ENCODE assay signal across 25 cellular contexts in genomic region chr6:159819098-159819497, GRCh38. TPM values are rescaled to one million over a fixed set of nuclear protein-coding genes. Genes with fewer than 3 reads are reported as not detected.
A peak's percentile ranks its signal among the peaks of the same experiment; 100 is the strongest.
DNase-seq lines count a peak whose midpoint lies in the region; ATAC-seq and TF ChIP-seq lines count a peak whose summit lies in the region.
"Had no signal": no experiment of that assay in that cellular context is flagged by ENCODE, and none has a peak within 500 bp of the region (broad histone marks: within the 10 kb centered on the region; RNA-seq: fewer than 3 reads in every experiment).

No MANE protein-coding gene starts in this region.

- WGBS in gastroesophageal sphincter (ENCODE audit: low coverage in 1 of 2), 2 donors = no CpG with 5 or more reads among the region's 16 CpGs

- no peak for TF ChIP-seq EP300 in gastroesophageal sphincter (IDR thresholded peaks at IDR 0.05)

- CTCF ChIA-PET in activated CD8-positive, alpha-beta memory T cell treated with anti-CD3 and anti-CD28 coated beads, Interleukin-2, amount 10 ng/mL, durations not matched to agents 7 days and 5 days (lab: Charles Lee) = interaction anchor here (0.8 to 2.2 kb wide), 2 partner anchors 10 to 28 kb away, joined by 3 to 7 read pairs; no protein-coding TSS in a partner anchor
- CTCF ChIA-PET in CD8-positive, alpha-beta T cell (lab: Charles Lee) = no interaction called here

- peak overlapping the region; percentile 54 for H3K4me3 Mint-ChIP-seq in activated CD8-positive, alpha-beta memory T cell treated with anti-CD3 and anti-CD28 coated beads, Interleukin-2, amount 10 ng/mL, durations not matched to agents 7 days and 5 days
- peak overlapping the region; percentile 84 for H3K4me3 Mint-ChIP-seq in CD8-positive, alpha-beta T cell
- peak overlapping the region; percentile 50 for H3K4me3 Mint-ChIP-seq in activated T-helper 2 cell treated with anti-CD3 and anti-CD28 coated beads, Interferon-gamma antibody, Interleukin-2, Interleukin-4, amounts not matched to agents 10 μg/mL and 5 μg/mL and 100 μg/mL, durations not matched to agents 14 hours and 24 hours and 36 hours (ENCODE audit: low read depth)
- H3K4me3 Mint-ChIP-seq in nephron progenitor cell = no peak overlapping the region
- H3K4me3 Mint-ChIP-seq: type B pancreatic cell had no signal

- no peaks in the 10 kb centered on the region for H3K36me3 ChIP-seq in CD8-positive, alpha-beta T cell (ENCODE audit: insufficient read depth, low read length)
- H3K36me3 ChIP-seq in gastroesophageal sphincter = peaks cover 0 to 18% of the 10 kb centered on the region in 2 donors
- H3K36me3 ChIP-seq: BE2C, esophagus squamous epithelium, gastrocnemius medialis, HAP-1 had no signal

- peaks cover 13% of the 10 kb centered on the region for H3K4me1 Mint-ChIP-seq in activated CD8-positive, alpha-beta memory T cell treated with anti-CD3 and anti-CD28 coated beads, Interleukin-2, amount 10 ng/mL, durations not matched to agents 7 days and 5 days
- H3K4me1 Mint-ChIP-seq in CD8-positive, alpha-beta T cell (ENCODE audit: low read depth) = peaks cover 28% of the 10 kb centered on the region
- H3K4me1 Mint-ChIP-seq in activated T-helper 2 cell treated with anti-CD3 and anti-CD28 coated beads, Interferon-gamma antibody, Interleukin-2, Interleukin-4, amounts not matched to agents 10 μg/mL and 5 μg/mL and 100 μg/mL, durations not matched to agents 14 hours and 24 hours and 36 hours (ENCODE audit: low read depth) = peaks cover 16% of the 10 kb centered on the region
- H3K4me1 Mint-ChIP-seq in nephron progenitor cell = peaks cover 45% of the 10 kb centered on the region

- H3K4me1 ChIP-seq in CD8-positive, alpha-beta T cell (ENCODE audit: insufficient read depth, low read length) = peaks cover 23% of the 10 kb centered on the region
- H3K4me1 ChIP-seq in gastroesophageal sphincter = no peaks in the 10 kb centered on the region
- H3K4me1 ChIP-seq: A549, BE2C, esophagus squamous epithelium, gastrocnemius medialis, HAP-1 had no signal

- no peaks in the 10 kb centered on the region for H3K36me3 Mint-ChIP-seq in activated CD8-positive, alpha-beta memory T cell treated with anti-CD3 and anti-CD28 coated beads, Interleukin-2, amount 10 ng/mL, durations not matched to agents 7 days and 5 days
- H3K36me3 Mint-ChIP-seq in CD8-positive, alpha-beta T cell = no peaks in the 10 kb centered on the region
- no peaks in the 10 kb centered on the region for H3K36me3 Mint-ChIP-seq in activated T-helper 2 cell treated with anti-CD3 and anti-CD28 coated beads, Interferon-gamma antibody, Interleukin-2, Interleukin-4, amounts not matched to agents 10 μg/mL and 5 μg/mL and 100 μg/mL, durations not matched to agents 14 hours and 24 hours and 36 hours (ENCODE audit: low read depth)
- H3K36me3 Mint-ChIP-seq in nephron progenitor cell (ENCODE audit: low read depth) = no peaks in the 10 kb centered on the region
- H3K36me3 Mint-ChIP-seq: brain, type B pancreatic cell had no signal

- TF ChIP-seq POLR2A in gastroesophageal sphincter (IDR thresholded peaks at IDR 0.05) = no peak

- no peak for TF ChIP-seq CTCF in CD8-positive, alpha-beta T cell (IDR thresholded peaks at IDR 0.05)
- TF ChIP-seq CTCF in nephron progenitor cell (IDR thresholded peaks at IDR 0.05) (no peak), gastroesophageal sphincter (IDR thresholded peaks at IDR 0.05) (no peak)

- POLR2A ChIA-PET in CD8-positive, alpha-beta T cell (lab: Charles Lee) = interaction anchor here (2.3 kb wide), 1 partner anchor 29 kb away, joined by 16 read pairs; the partner anchor contains the start of genes MRPL18 and TCP1

- no peaks in the 10 kb centered on the region for H3K27me3 ChIP-seq in CD8-positive, alpha-beta T cell (ENCODE audit: insufficient read depth, low read length)
- H3K27me3 ChIP-seq in gastroesophageal sphincter = no peaks in the 10 kb centered on the region
- H3K27me3 ChIP-seq: gastrocnemius medialis had no signal

- ATAC-seq in activated CD8-positive, alpha-beta memory T cell treated with anti-CD3 and anti-CD28 coated beads, Interleukin-2, amount 10 ng/mL, durations not matched to agents 7 days and 5 days = no peak
- no peak for ATAC-seq in CD8-positive, alpha-beta T cell
- ATAC-seq in gastroesophageal sphincter = no peak
- ATAC-seq: A549, gastrocnemius medialis had no signal

- no peak overlapping the region for H3K27ac Mint-ChIP-seq in activated CD8-positive, alpha-beta memory T cell treated with anti-CD3 and anti-CD28 coated beads, Interleukin-2, amount 10 ng/mL, durations not matched to agents 7 days and 5 days
- peak overlapping the region; percentile 94 for H3K27ac Mint-ChIP-seq in CD8-positive, alpha-beta T cell
- H3K27ac Mint-ChIP-seq in activated T-helper 2 cell treated with anti-CD3 and anti-CD28 coated beads, Interferon-gamma antibody, Interleukin-2, Interleukin-4, amounts not matched to agents 10 μg/mL and 5 μg/mL and 100 μg/mL, durations not matched to agents 14 hours and 24 hours and 36 hours = no peak overlapping the region
- H3K27ac Mint-ChIP-seq in nephron progenitor cell = peak overlapping the region; percentile 44
- H3K27ac Mint-ChIP-seq: type B pancreatic cell had no signal

- H3K27ac ChIP-seq in CD8-positive, alpha-beta T cell (ENCODE audit: low read depth, low read length) = no peak overlapping the region
- no peak overlapping the region for H3K27ac ChIP-seq in gastroesophageal sphincter
- H3K27ac ChIP-seq: A549, esophagus squamous epithelium, gastrocnemius medialis, PC-9, VCaP had no signal

- DNase-seq in activated CD8-positive, alpha-beta memory T cell treated with anti-CD3 and anti-CD28 coated beads, Interleukin-2, amount 10 ng/mL, durations not matched to agents 7 days and 5 days = no peak
- no peak for DNase-seq in activated CD8-positive, alpha-beta memory T cell treated with anti-CD3 and anti-CD28 coated beads for 24 hours
- DNase-seq in CD8-positive, alpha-beta T cell = no peak
- no peak for DNase-seq in activated T-helper 2 cell treated with anti-CD3 and anti-CD28 coated beads, Interferon-gamma antibody, Interleukin-2, Interleukin-4, amounts not matched to agents 10 μg/mL and 5 μg/mL and 100 μg/mL, durations not matched to agents 14 hours and 24 hours and 36 hours (ENCODE audit: low spot score)
- DNase-seq in nephron progenitor cell (no peak), C1 segment of cervical spinal cord (lab: John Stamatoyannopoulos, UW) (no peak), SIG-M5 (lab: John Stamatoyannopoulos, UW) (no peak)
- DNase-seq: BE2C; effector memory CD8-positive, alpha-beta T cell; esophagus squamous epithelium; gastrocnemius medialis; MM.1S; NCI-H1417 treated with DMSO at 0.1 percent for 48 hours; NCI-H510A treated with DMSO at 0.1 percent for 48 hours; PC-9; SHP77 treated with DMSO at 0.1 percent for 48 hours; stimulated activated CD4-positive, alpha-beta T cell treated with anti-CD3 and anti-CD28 coated beads, Interleukin-4, amount 100 ng/mL, for 24 hours had no signal

- intact Hi-C loops in CD8-positive, alpha-beta T cell (cut with DNase I, micrococcal nuclease) = no loop called here
- intact Hi-C loops in activated T-helper 2 cell treated with anti-CD3 and anti-CD28 coated beads, Interferon-gamma antibody, Interleukin-2, Interleukin-4, amounts not matched to agents 10 μg/mL and 5 μg/mL and 100 μg/mL, durations not matched to agents 14 hours and 24 hours and 36 hours (cut with micrococcal nuclease) = no loop called here

- no peak overlapping the region for H3K4me3 ChIP-seq in CD8-positive, alpha-beta T cell (ENCODE audit: low read depth, low read length)
- no peak overlapping the region for H3K4me3 ChIP-seq in gastroesophageal sphincter
- H3K4me3 ChIP-seq: A549, esophagus squamous epithelium, gastrocnemius medialis, HAP-1, PC-9 had no signal

- no peaks in the 10 kb centered on the region for H3K9me3 ChIP-seq in CD8-positive, alpha-beta T cell (ENCODE audit: low read length)
- H3K9me3 ChIP-seq in gastroesophageal sphincter = no peaks in the 10 kb centered on the region
- H3K9me3 ChIP-seq: A549, BE2C, esophagus squamous epithelium, gastrocnemius medialis, HAP-1 had no signal

- no peaks in the 10 kb centered on the region for H3K27me3 Mint-ChIP-seq in activated CD8-positive, alpha-beta memory T cell treated with anti-CD3 and anti-CD28 coated beads, Interleukin-2, amount 10 ng/mL, durations not matched to agents 7 days and 5 days
- H3K27me3 Mint-ChIP-seq in CD8-positive, alpha-beta T cell (ENCODE audit: low read depth) = no peaks in the 10 kb centered on the region
- no peaks in the 10 kb centered on the region for H3K27me3 Mint-ChIP-seq in activated T-helper 2 cell treated with anti-CD3 and anti-CD28 coated beads, Interferon-gamma antibody, Interleukin-2, Interleukin-4, amounts not matched to agents 10 μg/mL and 5 μg/mL and 100 μg/mL, durations not matched to agents 14 hours and 24 hours and 36 hours (ENCODE audit: low read depth)
- H3K27me3 Mint-ChIP-seq in nephron progenitor cell (ENCODE audit: low read depth, poor library complexity) = peaks cover 44% of the 10 kb centered on the region

- H3K9me3 Mint-ChIP-seq in activated CD8-positive, alpha-beta memory T cell treated with anti-CD3 and anti-CD28 coated beads, Interleukin-2, amount 10 ng/mL, durations not matched to agents 7 days and 5 days (ENCODE audit: low read depth) = no peaks in the 10 kb centered on the region
- H3K9me3 Mint-ChIP-seq in CD8-positive, alpha-beta T cell = no peaks in the 10 kb centered on the region
- H3K9me3 Mint-ChIP-seq in activated T-helper 2 cell treated with anti-CD3 and anti-CD28 coated beads, Interferon-gamma antibody, Interleukin-2, Interleukin-4, amounts not matched to agents 10 μg/mL and 5 μg/mL and 100 μg/mL, durations not matched to agents 14 hours and 24 hours and 36 hours = no peaks in the 10 kb centered on the region
- H3K9me3 Mint-ChIP-seq in nephron progenitor cell = peaks cover 4% of the 10 kb centered on the region
- H3K9me3 Mint-ChIP-seq: effector memory CD8-positive, alpha-beta T cell; type B pancreatic cell had no signal

RNA-seq across cellular contexts. Expression of gene PNLDC1, which starts 19.0 kb away (rescaled TPM):
- 1 to 10 TPM in 1 of 2 experiments, under 1 TPM in 1; 0.75 to 1.4 TPM for total RNA-seq in activated CD8-positive, alpha-beta memory T cell treated with anti-CD3 and anti-CD28 coated beads, Interleukin-2, amount 10 ng/mL, durations not matched to agents 7 days and 5 days
- total RNA-seq in CD8-positive, alpha-beta T cell = not detected
- total RNA-seq in activated T-helper 2 cell treated with anti-CD3 and anti-CD28 coated beads, Interferon-gamma antibody, Interleukin-2, Interleukin-4, amounts not matched to agents 10 μg/mL and 5 μg/mL and 100 μg/mL, durations not matched to agents 14 hours and 24 hours and 36 hours = 0.32 and 0.74 TPM in 2 replicates
- total RNA-seq in gastroesophageal sphincter = under 1 TPM in 1 of 4 donors, not detected in 3; 0.47 TPM
- total RNA-seq: esophagus squamous epithelium, G401, gastrocnemius medialis, osteoblast had no signal

RNA-seq across cellular contexts. Expression of gene MRPL18, which starts 28.8 kb away (rescaled TPM):
- 10 to 100 TPM; 74.4 to 87.0 TPM for total RNA-seq in activated CD8-positive, alpha-beta memory T cell treated with anti-CD3 and anti-CD28 coated beads, Interleukin-2, amount 10 ng/mL, durations not matched to agents 7 days and 5 days
- total RNA-seq in CD8-positive, alpha-beta T cell = 10 to 100 TPM; 17.5 to 18.8 TPM
- 96.0 and 101 TPM in 2 replicates for total RNA-seq in activated T-helper 2 cell treated with anti-CD3 and anti-CD28 coated beads, Interferon-gamma antibody, Interleukin-2, Interleukin-4, amounts not matched to agents 10 μg/mL and 5 μg/mL and 100 μg/mL, durations not matched to agents 14 hours and 24 hours and 36 hours
- total RNA-seq in gastroesophageal sphincter = 100 to 1,000 TPM in 1 of 4 donors, 10 to 100 TPM in 3; 58.0 to 107 (median 66.3) TPM

RNA-seq across cellular contexts. Expression of gene TCP1, which starts 29.7 kb away (rescaled TPM):
- 100 to 1,000 TPM; 239 to 320 TPM for total RNA-seq in activated CD8-positive, alpha-beta memory T cell treated with anti-CD3 and anti-CD28 coated beads, Interleukin-2, amount 10 ng/mL, durations not matched to agents 7 days and 5 days
- total RNA-seq in CD8-positive, alpha-beta T cell = 100 to 1,000 TPM; 221 to 222 TPM
- 431 and 438 TPM in 2 replicates for total RNA-seq in activated T-helper 2 cell treated with anti-CD3 and anti-CD28 coated beads, Interferon-gamma antibody, Interleukin-2, Interleukin-4, amounts not matched to agents 10 μg/mL and 5 μg/mL and 100 μg/mL, durations not matched to agents 14 hours and 24 hours and 36 hours
- 100 to 1,000 TPM; 129 to 147 (median 138) TPM for total RNA-seq in gastroesophageal sphincter

RNA-seq across cellular contexts. Expression of gene ACAT2, which starts 57.3 kb away (rescaled TPM):
- 100 to 1,000 TPM in 1 of 2 experiments, 10 to 100 TPM in 1; 95.4 to 128 TPM for total RNA-seq in activated CD8-positive, alpha-beta memory T cell treated with anti-CD3 and anti-CD28 coated beads, Interleukin-2, amount 10 ng/mL, durations not matched to agents 7 days and 5 days
- 10 to 100 TPM; 23.3 to 24.1 TPM for total RNA-seq in CD8-positive, alpha-beta T cell
- total RNA-seq in activated T-helper 2 cell treated with anti-CD3 and anti-CD28 coated beads, Interferon-gamma antibody, Interleukin-2, Interleukin-4, amounts not matched to agents 10 μg/mL and 5 μg/mL and 100 μg/mL, durations not matched to agents 14 hours and 24 hours and 36 hours = 108 and 109 TPM in 2 replicates
- total RNA-seq in gastroesophageal sphincter = 10 to 100 TPM in 2 of 4 donors, 1 to 10 TPM in 2; 3.1 to 11.7 (median 9.1) TPM

Comparison
In these comparisons a context has a peak if more than half of its experiments do, and no peak if none do; other contexts are left out.
1. H3K27ac Mint-ChIP-seq: peak in CD8-positive, alpha-beta T cell (single experiment) and nephron progenitor cell (single experiment); none in activated CD8-positive, alpha-beta memory T cell treated with anti-CD3 and anti-CD28 coated beads, Interleukin-2, amount 10 ng/mL, durations not matched to agents 7 days and 5 days (single experiment) and activated T-helper 2 cell treated with anti-CD3 and anti-CD28 coated beads, Interferon-gamma antibody, Interleukin-2, Interleukin-4, amounts not matched to agents 10 μg/mL and 5 μg/mL and 100 μg/mL, durations not matched to agents 14 hours and 24 hours and 36 hours (single experiment).